In the genomic region with DNA sequence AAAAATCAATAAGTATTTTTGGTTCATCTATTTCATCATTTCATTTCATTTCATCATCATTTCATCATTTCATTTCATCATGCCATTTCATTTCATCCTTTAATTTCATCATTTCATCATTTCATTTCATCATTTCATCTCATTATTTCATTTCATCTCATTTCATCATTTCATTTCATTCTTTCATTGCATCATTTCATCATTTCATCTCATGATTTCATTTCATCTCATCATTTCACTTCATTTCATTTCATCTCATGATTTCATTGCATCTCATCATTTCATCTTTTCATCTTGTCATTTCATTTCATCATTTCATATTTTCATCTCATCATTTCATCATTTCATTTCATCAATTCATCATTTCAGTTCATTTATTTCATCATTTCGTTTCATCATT, we compare ENCODE assay signal across 8 cellular contexts. TPM values are rescaled to one million over a fixed set of nuclear protein-coding genes. Genes with fewer than 3 reads are reported as not detected.
"Had no signal": no experiment of that assay in that cellular context is flagged by ENCODE, and none has a peak within 500 bp of the region (broad histone marks: within the 10 kb centered on the region; RNA-seq: fewer than 3 reads in every experiment).

No MANE protein-coding gene starts in this region.

RNA-seq across cellular contexts. Expression of a gene that starts 31.2 kb away (rescaled TPM):
- total RNA-seq: activated CD4-positive, alpha-beta memory T cell treated with anti-CD3 and anti-CD28 coated beads, Interleukin-2, amount 10 ng/mL, durations not matched to agents 7 days and 5 days; activated CD8-positive, alpha-beta memory T cell treated with anti-CD3 and anti-CD28 coated beads, Interleukin-2, amount 10 ng/mL, durations not matched to agents 7 days and 5 days; activated T-helper 17 cell treated with anti-CD3 and anti-CD28 coated beads, Interleukin-2, amount 50 U/mL, for 72 hours; ascending aorta; body of pancreas; cardiac septum; NCI-H460; PC-3 had no signal
